23 cellular contexts compared by ENCODE assay signal in the genomic region with DNA sequence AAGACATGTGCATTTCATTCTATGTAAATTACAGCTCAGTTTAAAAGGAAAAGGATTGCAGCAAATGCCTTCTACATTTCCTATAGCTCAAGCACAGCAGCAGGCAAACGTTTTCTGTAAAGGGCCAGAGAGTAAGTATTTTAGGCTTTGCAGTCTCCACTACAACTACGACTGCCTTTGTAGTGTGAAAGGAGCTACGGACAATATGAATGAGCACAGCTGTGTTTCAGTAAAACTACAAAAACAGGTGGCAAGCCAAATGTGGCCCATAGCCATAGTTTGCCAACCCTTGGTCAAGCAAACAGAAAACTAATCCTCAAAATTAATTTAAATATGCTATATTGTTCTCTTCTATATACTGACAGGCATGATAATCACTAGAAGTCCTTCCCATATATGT.
DNase-seq lines count a peak whose midpoint lies in the region; ATAC-seq and TF ChIP-seq lines count a peak whose summit lies in the region.
"Had no signal": no experiment of that assay in that cellular context is flagged by ENCODE, and none has a peak within 500 bp of the region (broad histone marks: within the 10 kb centered on the region; RNA-seq: fewer than 3 reads in every experiment).

No MANE protein-coding gene starts in this region.

- TF ChIP-seq CTCF in neutrophil (IDR thresholded peaks at IDR 0.05), result no peak

- H3K4me3 ChIP-seq in SK-N-MC, result no peak overlapping the region
- no peak overlapping the region for H3K4me3 ChIP-seq in neutrophil (ENCODE audit: low read depth in 1 of 2, low read length in 1 of 2)
- H3K4me3 ChIP-seq: right atrium auricular region, tibial artery had no signal

- peaks cover 47 to 54% of the 10 kb centered on the region in 2 experiments for H3K4me1 ChIP-seq in neutrophil (ENCODE audit: control insufficient read depth in 1 of 2, insufficient read depth in 1 of 2, low read depth in 1 of 2, low read length in 1 of 2)
- H3K4me1 ChIP-seq: right atrium auricular region had no signal

- no peaks in the 10 kb centered on the region for H3K27me3 ChIP-seq in neutrophil
- H3K27me3 ChIP-seq: foreskin keratinocyte, right atrium auricular region, tibial artery had no signal

- H3K27ac ChIP-seq in SK-N-MC (peak overlapping the region; percentile 67), neutrophil (peak overlapping the region; percentile 29)
- H3K27ac ChIP-seq: C4-2B, foreskin keratinocyte, right atrium auricular region, tibial artery had no signal

- ATAC-seq in HG03354 (IDR thresholded peaks at IDR 0.05; ENCODE audit: poor library complexity, severe bottlenecking, unreplicated experiment) (peak; percentile 61), HG02981 (IDR thresholded peaks at IDR 0.05; ENCODE audit: unreplicated experiment) (no peak), HG03175 (IDR thresholded peaks at IDR 0.05; ENCODE audit: unreplicated experiment) (no peak)
- ATAC-seq: foreskin keratinocyte had no signal

- H3K9me3 ChIP-seq in SK-N-MC (ENCODE audit: low read depth, low read length) (no peaks in the 10 kb centered on the region), neutrophil (no peaks in the 10 kb centered on the region)

- H3K9ac ChIP-seq in SK-N-MC (ENCODE audit: insufficient read length), result no peak overlapping the region

- H3K36me3 ChIP-seq in SK-N-MC (ENCODE audit: insufficient read depth, low read length) (no peaks in the 10 kb centered on the region), neutrophil (no peaks in the 10 kb centered on the region)

- DNase-seq in NCI-H1092 treated with DMSO at 0.1 percent for 48 hours (lab: John Stamatoyannopoulos, UW) (peak; percentile 23), NCI-H1092 (lab: John Stamatoyannopoulos, UW) (no peak), SK-N-MC (ENCODE audit: low read depth, low spot score) (no peak), DMS114 treated with DMSO at 0.1 percent for 48 hours (lab: John Stamatoyannopoulos, UW; ENCODE audit: unreplicated experiment) (no peak)
- DNase-seq: activated CD4-positive, alpha-beta T cell treated with anti-CD3 and anti-CD28 coated beads, Interleukin-2, amount 50 U/mL, for 4 hours; activated naive CD4-positive, alpha-beta T cell treated with anti-CD3 and anti-CD28 coated beads, Interleukin-2, amount 10 ng/mL, durations not matched to agents 7 days and 5 days; activated T-cell treated with anti-CD3 and anti-CD28 coated beads, Interleukin-2, amount 50 U/mL, for 1 hour; cortex of kidney; DMS79; foreskin keratinocyte; midbrain; NCI-H1417 treated with DMSO at 0.1 percent for 48 hours; NCI-H2171 treated with DMSO at 0.1 percent for 48 hours; NCI-H82; stimulated activated CD4-positive, alpha-beta T cell treated with anti-CD3 and anti-CD28 coated beads, Interleukin-15, amount 100 ng/mL, for 24 hours; stimulated activated naive CD4-positive, alpha-beta T cell; tibial artery had no signal
